In the genomic region with DNA sequence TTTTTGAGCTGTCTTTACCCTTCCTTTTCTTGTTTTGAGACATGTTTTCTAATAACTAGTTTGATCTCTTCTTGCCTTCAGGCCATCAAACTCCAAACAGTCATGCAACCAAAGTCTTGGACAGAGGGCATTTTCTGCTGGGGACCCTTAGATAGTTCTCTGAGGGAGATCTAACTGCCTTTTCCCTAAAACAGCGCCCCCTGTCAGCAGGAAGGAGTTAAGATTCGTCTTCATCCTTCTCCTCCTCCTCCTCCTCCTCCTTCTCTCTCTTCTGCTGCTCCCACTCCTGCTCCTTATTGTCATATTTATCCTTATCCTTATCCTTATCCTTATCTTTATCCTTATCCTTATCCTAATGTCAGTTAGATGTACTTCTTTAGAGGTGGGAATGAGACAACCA, we compare ENCODE assay signal across 1 cellular context.
TF ChIP-seq lines count a peak whose summit lies in the region.

No MANE protein-coding gene starts in this region.

TF ChIP-seq in GM23338, 12 proteins besides CTCF, POLR2A, EP300 and RAD21 (continued from another document):
- TF ChIP-seq, protein P1, sequence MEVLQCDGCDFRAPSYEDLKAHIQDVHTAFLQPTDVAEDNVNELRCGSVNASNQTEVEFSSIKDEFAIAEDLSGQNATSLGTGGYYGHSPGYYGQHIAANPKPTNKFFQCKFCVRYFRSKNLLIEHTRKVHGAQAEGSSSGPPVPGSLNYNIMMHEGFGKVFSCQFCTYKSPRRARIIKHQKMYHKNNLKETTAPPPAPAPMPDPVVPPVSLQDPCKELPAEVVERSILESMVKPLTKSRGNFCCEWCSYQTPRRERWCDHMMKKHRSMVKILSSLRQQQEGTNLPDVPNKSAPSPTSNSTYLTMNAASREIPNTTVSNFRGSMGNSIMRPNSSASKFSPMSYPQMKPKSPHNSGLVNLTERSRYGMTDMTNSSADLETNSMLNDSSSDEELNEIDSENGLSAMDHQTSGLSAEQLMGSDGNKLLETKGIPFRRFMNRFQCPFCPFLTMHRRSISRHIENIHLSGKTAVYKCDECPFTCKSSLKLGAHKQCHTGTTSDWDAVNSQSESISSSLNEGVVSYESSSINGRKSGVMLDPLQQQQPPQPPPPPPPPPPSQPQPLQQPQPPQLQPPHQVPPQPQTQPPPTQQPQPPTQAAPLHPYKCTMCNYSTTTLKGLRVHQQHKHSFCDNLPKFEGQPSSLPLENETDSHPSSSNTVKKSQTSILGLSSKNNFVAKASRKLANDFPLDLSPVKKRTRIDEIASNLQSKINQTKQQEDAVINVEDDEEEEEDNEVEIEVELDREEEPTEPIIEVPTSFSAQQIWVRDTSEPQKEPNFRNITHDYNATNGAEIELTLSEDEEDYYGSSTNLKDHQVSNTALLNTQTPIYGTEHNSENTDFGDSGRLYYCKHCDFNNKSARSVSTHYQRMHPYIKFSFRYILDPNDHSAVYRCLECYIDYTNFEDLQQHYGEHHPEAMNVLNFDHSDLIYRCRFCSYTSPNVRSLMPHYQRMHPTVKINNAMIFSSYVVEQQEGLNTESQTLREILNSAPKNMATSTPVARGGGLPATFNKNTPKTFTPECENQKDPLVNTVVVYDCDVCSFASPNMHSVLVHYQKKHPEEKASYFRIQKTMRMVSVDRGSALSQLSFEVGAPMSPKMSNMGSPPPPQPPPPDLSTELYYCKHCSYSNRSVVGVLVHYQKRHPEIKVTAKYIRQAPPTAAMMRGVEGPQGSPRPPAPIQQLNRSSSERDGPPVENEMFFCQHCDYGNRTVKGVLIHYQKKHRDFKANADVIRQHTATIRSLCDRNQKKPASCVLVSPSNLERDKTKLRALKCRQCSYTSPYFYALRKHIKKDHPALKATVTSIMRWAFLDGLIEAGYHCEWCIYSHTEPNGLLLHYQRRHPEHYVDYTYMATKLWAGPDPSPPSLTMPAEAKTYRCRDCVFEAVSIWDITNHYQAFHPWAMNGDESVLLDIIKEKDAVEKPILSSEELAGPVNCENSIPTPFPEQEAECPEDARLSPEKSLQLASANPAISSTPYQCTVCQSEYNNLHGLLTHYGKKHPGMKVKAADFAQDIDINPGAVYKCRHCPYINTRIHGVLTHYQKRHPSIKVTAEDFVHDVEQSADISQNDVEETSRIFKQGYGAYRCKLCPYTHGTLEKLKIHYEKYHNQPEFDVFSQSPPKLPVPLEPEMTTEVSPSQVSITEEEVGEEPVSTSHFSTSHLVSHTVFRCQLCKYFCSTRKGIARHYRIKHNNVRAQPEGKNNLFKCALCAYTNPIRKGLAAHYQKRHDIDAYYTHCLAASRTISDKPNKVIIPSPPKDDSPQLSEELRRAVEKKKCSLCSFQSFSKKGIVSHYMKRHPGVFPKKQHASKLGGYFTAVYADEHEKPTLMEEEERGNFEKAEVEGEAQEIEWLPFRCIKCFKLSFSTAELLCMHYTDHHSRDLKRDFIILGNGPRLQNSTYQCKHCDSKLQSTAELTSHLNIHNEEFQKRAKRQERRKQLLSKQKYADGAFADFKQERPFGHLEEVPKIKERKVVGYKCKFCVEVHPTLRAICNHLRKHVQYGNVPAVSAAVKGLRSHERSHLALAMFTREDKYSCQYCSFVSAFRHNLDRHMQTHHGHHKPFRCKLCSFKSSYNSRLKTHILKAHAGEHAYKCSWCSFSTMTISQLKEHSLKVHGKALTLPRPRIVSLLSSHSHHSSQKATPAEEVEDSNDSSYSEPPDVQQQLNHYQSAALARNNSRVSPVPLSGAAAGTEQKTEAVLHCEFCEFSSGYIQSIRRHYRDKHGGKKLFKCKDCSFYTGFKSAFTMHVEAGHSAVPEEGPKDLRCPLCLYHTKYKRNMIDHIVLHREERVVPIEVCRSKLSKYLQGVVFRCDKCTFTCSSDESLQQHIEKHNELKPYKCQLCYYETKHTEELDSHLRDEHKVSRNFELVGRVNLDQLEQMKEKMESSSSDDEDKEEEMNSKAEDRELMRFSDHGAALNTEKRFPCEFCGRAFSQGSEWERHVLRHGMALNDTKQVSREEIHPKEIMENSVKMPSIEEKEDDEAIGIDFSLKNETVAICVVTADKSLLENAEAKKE (CRISPR knock-in tag; IDR thresholded peaks at IDR 0.05) = no peak
- TF ChIP-seq ZNF114 (CRISPR knock-in tag; IDR thresholded peaks at IDR 0.05) (no peak), JUNB (IDR thresholded peaks at IDR 0.05; ENCODE audit: unreplicated experiment) (no peak)
